13 cellular contexts compared by ENCODE assay signal in genomic region chr7:14507617-14508016, GRCh38.
DNase-seq lines count a peak whose midpoint lies in the region; ATAC-seq, FAIRE-seq and TF ChIP-seq lines count a peak whose summit lies in the region.
"Had no signal": no experiment of that assay in that cellular context is flagged by ENCODE, and none has a peak within 500 bp of the region (broad histone marks: within the 10 kb centered on the region; RNA-seq: fewer than 3 reads in every experiment).

No MANE protein-coding gene starts in this region.

- H3K9me3 ChIP-seq in WERI-Rb-1 (ENCODE audit: severe bottlenecking) = no peaks in the 10 kb centered on the region
- H3K9me3 ChIP-seq: gastroesophageal sphincter had no signal

- TF ChIP-seq POLR2A in H54 (IDR thresholded peaks at IDR 0.05; ENCODE audit: low read depth, low read length) = no peak

- H3K4me3 ChIP-seq in WERI-Rb-1 (ENCODE audit: low read depth, low read length) = no peak overlapping the region
- H3K4me3 ChIP-seq: gastroesophageal sphincter, SK-N-MC had no signal

- peak; percentile 100 for FAIRE-seq in H54 (lab: Jason Lieb, UNC)

- peak overlapping the region in 1 of 5 experiments; percentile 42 for H3K4me3 Mint-ChIP-seq in brain
- no peak overlapping the region for H3K4me3 Mint-ChIP-seq in nephron progenitor cell

- H3K27me3 Mint-ChIP-seq in brain (peaks cover 3% of the 10 kb centered on the region), nephron progenitor cell (ENCODE audit: low read depth, poor library complexity) (peaks cover 3% of the 10 kb centered on the region)

- peak overlapping the region in 4 of 5 experiments; percentile 34 to 74 (median 56) for H3K27ac Mint-ChIP-seq in brain
- H3K27ac Mint-ChIP-seq in activated naive CD4-positive, alpha-beta T cell treated with anti-CD3 and anti-CD28 coated beads, Interleukin-2, amount 50 U/mL, for 72 hours = no peak overlapping the region
- no peak overlapping the region for H3K27ac Mint-ChIP-seq in nephron progenitor cell

- H3K36me3 Mint-ChIP-seq in brain (peaks cover 14% of the 10 kb centered on the region), nephron progenitor cell (ENCODE audit: low read depth) (no peaks in the 10 kb centered on the region)
- H3K36me3 Mint-ChIP-seq in activated naive CD4-positive, alpha-beta T cell treated with anti-CD3 and anti-CD28 coated beads, Interleukin-2, amount 50 U/mL, for 72 hours = no peaks in the 10 kb centered on the region

- no peak for ATAC-seq in activated naive CD4-positive, alpha-beta T cell treated with anti-CD3 and anti-CD28 coated beads, Interleukin-2, amount 50 U/mL, for 72 hours
- ATAC-seq: gastroesophageal sphincter had no signal

- peaks cover 32% of the 10 kb centered on the region for H3K4me1 Mint-ChIP-seq in brain
- H3K4me1 Mint-ChIP-seq in nephron progenitor cell = no peaks in the 10 kb centered on the region

- no peak overlapping the region for H3K27ac ChIP-seq in WERI-Rb-1
- H3K27ac ChIP-seq: gastroesophageal sphincter, SK-N-MC had no signal

- peaks cover 2 to 53% (median 28%) of the 10 kb centered on the region in 5 experiments for H3K9me3 Mint-ChIP-seq in brain
- peaks cover 9 to 17% of the 10 kb centered on the region in 2 donors for H3K9me3 Mint-ChIP-seq in activated naive CD4-positive, alpha-beta T cell treated with anti-CD3 and anti-CD28 coated beads, Interleukin-2, amount 50 U/mL, for 72 hours
- peaks cover 9% of the 10 kb centered on the region for H3K9me3 Mint-ChIP-seq in nephron progenitor cell

- H3K27me3 ChIP-seq in WERI-Rb-1 (ENCODE audit: insufficient read depth, low read depth, severe bottlenecking) = no peaks in the 10 kb centered on the region
- H3K27me3 ChIP-seq: gastroesophageal sphincter had no signal

- TF ChIP-seq CTCF in brain (conservative IDR thresholded peaks at IDR 0.05) (no peak), WERI-Rb-1 (IDR thresholded peaks at IDR 0.05; ENCODE audit: low read depth, low read length) (no peak), nephron progenitor cell (IDR thresholded peaks at IDR 0.05) (no peak)

- DNase-seq in H54 (ENCODE audit: insufficient read length, low spot score) = peak; percentile 19
- DNase-seq in NCI-H2196 (lab: John Stamatoyannopoulos, UW; ENCODE audit: unreplicated experiment) = peak; percentile 64
- DNase-seq in myocyte (ENCODE audit: low read depth) = peak; percentile 97
- no peak for DNase-seq in WERI-Rb-1
- no peak for DNase-seq in activated naive CD4-positive, alpha-beta T cell treated with anti-CD3 and anti-CD28 coated beads, Interleukin-2, amount 50 U/mL, for 72 hours (ENCODE audit: low spot score in 2 of 2)
- no peak for DNase-seq in activated CD4-positive, alpha-beta T cell treated with anti-CD3 and anti-CD28 coated beads, Interleukin-2, amount 50 U/mL, for 1 hour
- no peak for DNase-seq in nephron progenitor cell
- DNase-seq: amniotic stem cell; NCI-H1417 treated with DMSO at 0.1 percent for 48 hours; stimulated activated CD4-positive, alpha-beta T cell treated with anti-CD3 and anti-CD28 coated beads, Interleukin-1b, Interleukin-23, amount 100 ng/mL, for 48 hours had no signal

- no peaks in the 10 kb centered on the region for H3K36me3 ChIP-seq in WERI-Rb-1
- H3K36me3 ChIP-seq: gastroesophageal sphincter had no signal

Comparison
In these comparisons a context has a peak if more than half of its experiments do, and no peak if none do; other contexts are left out.
1. DNase-seq: peak in H54 (single experiment), NCI-H2196 (single experiment) and myocyte (single experiment); none in WERI-Rb-1 (single experiment), activated naive CD4-positive, alpha-beta T cell treated with anti-CD3 and anti-CD28 coated beads, Interleukin-2, amount 50 U/mL, for 72 hours (0 of 2), activated CD4-positive, alpha-beta T cell treated with anti-CD3 and anti-CD28 coated beads, Interleukin-2, amount 50 U/mL, for 1 hour (single experiment) and nephron progenitor cell (single experiment).
2. H3K27ac Mint-ChIP-seq: peak in brain (4 of 5); none in activated naive CD4-positive, alpha-beta T cell treated with anti-CD3 and anti-CD28 coated beads, Interleukin-2, amount 50 U/mL, for 72 hours (0 of 2) and nephron progenitor cell (single experiment).